In the genomic region with DNA sequence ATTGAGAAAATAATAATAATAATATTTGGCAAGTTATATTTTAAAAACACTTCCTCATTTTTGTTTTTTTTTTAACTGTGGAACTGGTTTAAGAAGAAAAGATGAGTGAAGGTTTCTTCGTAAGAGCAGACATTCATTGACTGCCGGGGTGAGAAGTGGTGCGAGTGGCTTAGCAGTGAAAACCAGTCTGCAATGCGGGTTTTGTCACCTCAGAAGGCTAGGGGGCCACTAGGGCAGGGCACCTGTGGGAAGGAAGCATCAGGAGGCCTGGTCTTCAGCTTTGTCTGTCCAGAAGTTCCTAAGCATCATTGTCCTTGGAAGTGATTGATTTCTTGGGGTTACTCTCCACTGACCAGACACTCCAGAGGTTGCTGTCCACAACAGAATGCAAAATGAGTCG, we compare ENCODE assay signal across 2 cellular contexts.
TF ChIP-seq lines count a peak whose summit lies in the region.

No MANE protein-coding gene starts in this region.

TF ChIP-seq in GM23338, 12 proteins besides CTCF, POLR2A, EP300 and RAD21 (continues in another document):
- TF ChIP-seq EZH2phosphoT487 (IDR thresholded peaks at IDR 0.05; ENCODE audit: unreplicated experiment) (no peak), REST (IDR thresholded peaks at IDR 0.05; ENCODE audit: unreplicated experiment) (no peak), POLR2AphosphoS5 (IDR thresholded peaks at IDR 0.05; ENCODE audit: low read depth) (no peak), NANOG (IDR thresholded peaks at IDR 0.05; ENCODE audit: borderline replicate concordance) (no peak), ZNF331 (CRISPR knock-in tag; IDR thresholded peaks at IDR 0.05; ENCODE audit: low read depth) (no peak), CREB1 (CRISPR knock-in tag; IDR thresholded peaks at IDR 0.05; ENCODE audit: low read depth) (no peak), ETS1 (IDR thresholded peaks at IDR 0.05) (no peak), EZH2 (IDR thresholded peaks at IDR 0.05; ENCODE audit: low read depth, unreplicated experiment) (no peak), ZNF114 (CRISPR knock-in tag; IDR thresholded peaks at IDR 0.05) (no peak)
- TF ChIP-seq, protein P1, sequence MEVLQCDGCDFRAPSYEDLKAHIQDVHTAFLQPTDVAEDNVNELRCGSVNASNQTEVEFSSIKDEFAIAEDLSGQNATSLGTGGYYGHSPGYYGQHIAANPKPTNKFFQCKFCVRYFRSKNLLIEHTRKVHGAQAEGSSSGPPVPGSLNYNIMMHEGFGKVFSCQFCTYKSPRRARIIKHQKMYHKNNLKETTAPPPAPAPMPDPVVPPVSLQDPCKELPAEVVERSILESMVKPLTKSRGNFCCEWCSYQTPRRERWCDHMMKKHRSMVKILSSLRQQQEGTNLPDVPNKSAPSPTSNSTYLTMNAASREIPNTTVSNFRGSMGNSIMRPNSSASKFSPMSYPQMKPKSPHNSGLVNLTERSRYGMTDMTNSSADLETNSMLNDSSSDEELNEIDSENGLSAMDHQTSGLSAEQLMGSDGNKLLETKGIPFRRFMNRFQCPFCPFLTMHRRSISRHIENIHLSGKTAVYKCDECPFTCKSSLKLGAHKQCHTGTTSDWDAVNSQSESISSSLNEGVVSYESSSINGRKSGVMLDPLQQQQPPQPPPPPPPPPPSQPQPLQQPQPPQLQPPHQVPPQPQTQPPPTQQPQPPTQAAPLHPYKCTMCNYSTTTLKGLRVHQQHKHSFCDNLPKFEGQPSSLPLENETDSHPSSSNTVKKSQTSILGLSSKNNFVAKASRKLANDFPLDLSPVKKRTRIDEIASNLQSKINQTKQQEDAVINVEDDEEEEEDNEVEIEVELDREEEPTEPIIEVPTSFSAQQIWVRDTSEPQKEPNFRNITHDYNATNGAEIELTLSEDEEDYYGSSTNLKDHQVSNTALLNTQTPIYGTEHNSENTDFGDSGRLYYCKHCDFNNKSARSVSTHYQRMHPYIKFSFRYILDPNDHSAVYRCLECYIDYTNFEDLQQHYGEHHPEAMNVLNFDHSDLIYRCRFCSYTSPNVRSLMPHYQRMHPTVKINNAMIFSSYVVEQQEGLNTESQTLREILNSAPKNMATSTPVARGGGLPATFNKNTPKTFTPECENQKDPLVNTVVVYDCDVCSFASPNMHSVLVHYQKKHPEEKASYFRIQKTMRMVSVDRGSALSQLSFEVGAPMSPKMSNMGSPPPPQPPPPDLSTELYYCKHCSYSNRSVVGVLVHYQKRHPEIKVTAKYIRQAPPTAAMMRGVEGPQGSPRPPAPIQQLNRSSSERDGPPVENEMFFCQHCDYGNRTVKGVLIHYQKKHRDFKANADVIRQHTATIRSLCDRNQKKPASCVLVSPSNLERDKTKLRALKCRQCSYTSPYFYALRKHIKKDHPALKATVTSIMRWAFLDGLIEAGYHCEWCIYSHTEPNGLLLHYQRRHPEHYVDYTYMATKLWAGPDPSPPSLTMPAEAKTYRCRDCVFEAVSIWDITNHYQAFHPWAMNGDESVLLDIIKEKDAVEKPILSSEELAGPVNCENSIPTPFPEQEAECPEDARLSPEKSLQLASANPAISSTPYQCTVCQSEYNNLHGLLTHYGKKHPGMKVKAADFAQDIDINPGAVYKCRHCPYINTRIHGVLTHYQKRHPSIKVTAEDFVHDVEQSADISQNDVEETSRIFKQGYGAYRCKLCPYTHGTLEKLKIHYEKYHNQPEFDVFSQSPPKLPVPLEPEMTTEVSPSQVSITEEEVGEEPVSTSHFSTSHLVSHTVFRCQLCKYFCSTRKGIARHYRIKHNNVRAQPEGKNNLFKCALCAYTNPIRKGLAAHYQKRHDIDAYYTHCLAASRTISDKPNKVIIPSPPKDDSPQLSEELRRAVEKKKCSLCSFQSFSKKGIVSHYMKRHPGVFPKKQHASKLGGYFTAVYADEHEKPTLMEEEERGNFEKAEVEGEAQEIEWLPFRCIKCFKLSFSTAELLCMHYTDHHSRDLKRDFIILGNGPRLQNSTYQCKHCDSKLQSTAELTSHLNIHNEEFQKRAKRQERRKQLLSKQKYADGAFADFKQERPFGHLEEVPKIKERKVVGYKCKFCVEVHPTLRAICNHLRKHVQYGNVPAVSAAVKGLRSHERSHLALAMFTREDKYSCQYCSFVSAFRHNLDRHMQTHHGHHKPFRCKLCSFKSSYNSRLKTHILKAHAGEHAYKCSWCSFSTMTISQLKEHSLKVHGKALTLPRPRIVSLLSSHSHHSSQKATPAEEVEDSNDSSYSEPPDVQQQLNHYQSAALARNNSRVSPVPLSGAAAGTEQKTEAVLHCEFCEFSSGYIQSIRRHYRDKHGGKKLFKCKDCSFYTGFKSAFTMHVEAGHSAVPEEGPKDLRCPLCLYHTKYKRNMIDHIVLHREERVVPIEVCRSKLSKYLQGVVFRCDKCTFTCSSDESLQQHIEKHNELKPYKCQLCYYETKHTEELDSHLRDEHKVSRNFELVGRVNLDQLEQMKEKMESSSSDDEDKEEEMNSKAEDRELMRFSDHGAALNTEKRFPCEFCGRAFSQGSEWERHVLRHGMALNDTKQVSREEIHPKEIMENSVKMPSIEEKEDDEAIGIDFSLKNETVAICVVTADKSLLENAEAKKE (CRISPR knock-in tag; IDR thresholded peaks at IDR 0.05), result no peak

TF ChIP-seq in H1, 55 proteins besides CTCF, POLR2A, EP300 and RAD21:
- TF ChIP-seq, protein P2, sequence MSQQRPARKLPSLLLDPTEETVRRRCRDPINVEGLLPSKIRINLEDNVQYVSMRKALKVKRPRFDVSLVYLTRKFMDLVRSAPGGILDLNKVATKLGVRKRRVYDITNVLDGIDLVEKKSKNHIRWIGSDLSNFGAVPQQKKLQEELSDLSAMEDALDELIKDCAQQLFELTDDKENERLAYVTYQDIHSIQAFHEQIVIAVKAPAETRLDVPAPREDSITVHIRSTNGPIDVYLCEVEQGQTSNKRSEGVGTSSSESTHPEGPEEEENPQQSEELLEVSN (IDR thresholded peaks at IDR 0.05), result no peak
- TF ChIP-seq SP4 (IDR thresholded peaks at IDR 0.05; ENCODE audit: low read length) (no peak), JUN (IDR thresholded peaks at IDR 0.05; ENCODE audit: low read depth, low read length) (no peak), GTF2F1 (IDR thresholded peaks at IDR 0.05; ENCODE audit: borderline replicate concordance, low read depth, low read length) (no peak), ZNF274 (IDR thresholded peaks at IDR 0.05; ENCODE audit: borderline replicate concordance, extremely low read depth, low read length) (no peak), RFX5 (IDR thresholded peaks at IDR 0.05; ENCODE audit: borderline replicate concordance, low read depth, low read length) (no peak), JUND (IDR thresholded peaks at IDR 0.05; ENCODE audit: low read length) (no peak), EZH2 (IDR thresholded peaks at IDR 0.05; ENCODE audit: low read depth, low read length, severe bottlenecking) (no peak), SRF (IDR thresholded peaks at IDR 0.05; ENCODE audit: low read depth, low read length) (no peak), SAP30 (IDR thresholded peaks at IDR 0.05; ENCODE audit: insufficient read depth, insufficient replicate concordance, low read length) (no peak), ASH2L (IDR thresholded peaks at IDR 0.05; ENCODE audit: low read length) (no peak)
